1 cellular context compared by ENCODE assay signal in the genomic region with DNA sequence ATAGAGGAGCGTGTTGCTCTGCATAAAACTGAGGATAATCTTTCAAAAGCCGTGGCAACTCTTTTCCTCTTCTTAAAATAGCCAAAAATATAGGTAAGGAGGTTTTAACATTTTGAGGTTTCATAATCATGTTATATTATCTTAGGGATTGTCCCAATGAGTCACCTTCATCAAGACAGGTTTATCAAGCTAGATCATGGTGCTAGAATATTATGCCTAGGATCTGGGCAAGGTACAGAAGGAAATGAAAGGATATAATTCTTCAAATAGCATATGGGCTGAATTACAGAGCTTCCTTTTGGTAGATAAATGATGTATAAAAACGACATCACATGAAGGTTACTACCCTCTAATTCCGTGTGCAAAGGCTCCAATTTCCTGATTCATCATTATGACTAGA.
TF ChIP-seq lines count a peak whose summit lies in the region.

No MANE protein-coding gene starts in this region.

TF ChIP-seq in SK-N-SH, 30 proteins besides CTCF, POLR2A, EP300 and RAD21 (continued from another document):
- TF ChIP-seq FOSL2 (IDR thresholded peaks at IDR 0.05; ENCODE audit: borderline replicate concordance, low read depth) (no peak), NRF1 (IDR thresholded peaks at IDR 0.05; ENCODE audit: low read depth, low read length) (no peak), RFX5 (IDR thresholded peaks at IDR 0.05; ENCODE audit: low read length) (no peak), CHD2 (IDR thresholded peaks at IDR 0.05; ENCODE audit: low read length, partially characterized antibody) (no peak), MXI1 (IDR thresholded peaks at IDR 0.05; ENCODE audit: low read depth, low read length) (no peak)
- TF ChIP-seq, protein P1, sequence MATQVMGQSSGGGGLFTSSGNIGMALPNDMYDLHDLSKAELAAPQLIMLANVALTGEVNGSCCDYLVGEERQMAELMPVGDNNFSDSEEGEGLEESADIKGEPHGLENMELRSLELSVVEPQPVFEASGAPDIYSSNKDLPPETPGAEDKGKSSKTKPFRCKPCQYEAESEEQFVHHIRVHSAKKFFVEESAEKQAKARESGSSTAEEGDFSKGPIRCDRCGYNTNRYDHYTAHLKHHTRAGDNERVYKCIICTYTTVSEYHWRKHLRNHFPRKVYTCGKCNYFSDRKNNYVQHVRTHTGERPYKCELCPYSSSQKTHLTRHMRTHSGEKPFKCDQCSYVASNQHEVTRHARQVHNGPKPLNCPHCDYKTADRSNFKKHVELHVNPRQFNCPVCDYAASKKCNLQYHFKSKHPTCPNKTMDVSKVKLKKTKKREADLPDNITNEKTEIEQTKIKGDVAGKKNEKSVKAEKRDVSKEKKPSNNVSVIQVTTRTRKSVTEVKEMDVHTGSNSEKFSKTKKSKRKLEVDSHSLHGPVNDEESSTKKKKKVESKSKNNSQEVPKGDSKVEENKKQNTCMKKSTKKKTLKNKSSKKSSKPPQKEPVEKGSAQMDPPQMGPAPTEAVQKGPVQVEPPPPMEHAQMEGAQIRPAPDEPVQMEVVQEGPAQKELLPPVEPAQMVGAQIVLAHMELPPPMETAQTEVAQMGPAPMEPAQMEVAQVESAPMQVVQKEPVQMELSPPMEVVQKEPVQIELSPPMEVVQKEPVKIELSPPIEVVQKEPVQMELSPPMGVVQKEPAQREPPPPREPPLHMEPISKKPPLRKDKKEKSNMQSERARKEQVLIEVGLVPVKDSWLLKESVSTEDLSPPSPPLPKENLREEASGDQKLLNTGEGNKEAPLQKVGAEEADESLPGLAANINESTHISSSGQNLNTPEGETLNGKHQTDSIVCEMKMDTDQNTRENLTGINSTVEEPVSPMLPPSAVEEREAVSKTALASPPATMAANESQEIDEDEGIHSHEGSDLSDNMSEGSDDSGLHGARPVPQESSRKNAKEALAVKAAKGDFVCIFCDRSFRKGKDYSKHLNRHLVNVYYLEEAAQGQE (IDR thresholded peaks at IDR 0.05; ENCODE audit: low read depth, low read length) = no peak
- TF ChIP-seq, protein P2, sequence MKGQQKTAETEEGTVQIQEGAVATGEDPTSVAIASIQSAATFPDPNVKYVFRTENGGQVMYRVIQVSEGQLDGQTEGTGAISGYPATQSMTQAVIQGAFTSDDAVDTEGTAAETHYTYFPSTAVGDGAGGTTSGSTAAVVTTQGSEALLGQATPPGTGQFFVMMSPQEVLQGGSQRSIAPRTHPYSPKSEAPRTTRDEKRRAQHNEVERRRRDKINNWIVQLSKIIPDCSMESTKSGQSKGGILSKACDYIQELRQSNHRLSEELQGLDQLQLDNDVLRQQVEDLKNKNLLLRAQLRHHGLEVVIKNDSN (IDR thresholded peaks at IDR 0.05; ENCODE audit: borderline replicate concordance, low read depth) = no peak
- TF ChIP-seq, protein P3, sequence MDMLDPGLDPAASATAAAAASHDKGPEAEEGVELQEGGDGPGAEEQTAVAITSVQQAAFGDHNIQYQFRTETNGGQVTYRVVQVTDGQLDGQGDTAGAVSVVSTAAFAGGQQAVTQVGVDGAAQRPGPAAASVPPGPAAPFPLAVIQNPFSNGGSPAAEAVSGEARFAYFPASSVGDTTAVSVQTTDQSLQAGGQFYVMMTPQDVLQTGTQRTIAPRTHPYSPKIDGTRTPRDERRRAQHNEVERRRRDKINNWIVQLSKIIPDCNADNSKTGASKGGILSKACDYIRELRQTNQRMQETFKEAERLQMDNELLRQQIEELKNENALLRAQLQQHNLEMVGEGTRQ (IDR thresholded peaks at IDR 0.05; ENCODE audit: borderline replicate concordance, low read depth, low read length) = no peak
